Comparison of ENCODE assay signal across 2 cellular contexts in the genomic region with DNA sequence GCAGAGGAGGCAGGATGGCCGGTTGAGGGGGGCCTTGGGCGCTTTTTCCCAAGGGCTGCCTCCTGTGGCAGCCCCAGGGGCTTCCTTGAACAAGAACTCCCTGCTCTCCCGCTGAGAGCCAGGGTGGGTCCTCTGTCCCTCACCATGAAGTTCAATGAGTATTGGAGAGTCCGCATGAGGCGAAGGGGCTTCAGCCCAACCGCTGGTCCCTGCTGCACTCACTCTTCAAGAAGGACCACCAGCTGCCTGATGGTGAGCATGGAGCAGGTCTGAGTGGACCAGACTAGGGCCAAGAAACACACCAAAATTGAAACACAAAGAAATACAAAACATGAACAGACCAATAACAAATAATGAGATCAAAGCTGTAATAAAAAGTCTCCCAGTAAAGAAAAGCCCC. TPM values are rescaled to one million over a fixed set of nuclear protein-coding genes. Genes with fewer than 3 reads are reported as not detected.
"Had no signal": no experiment of that assay in that cellular context is flagged by ENCODE, and none has a peak within 500 bp of the region (broad histone marks: within the 10 kb centered on the region; RNA-seq: fewer than 3 reads in every experiment).

No MANE protein-coding gene starts in this region.

RNA-seq across cellular contexts. Expression of gene GAB4, which starts 7.5 kb away (rescaled TPM):
- total RNA-seq: G401, GM12878 had no signal
- polyA plus RNA-seq: GM12878 had no signal
